Comparison of ENCODE assay signal across 35 cellular contexts in the genomic region with DNA sequence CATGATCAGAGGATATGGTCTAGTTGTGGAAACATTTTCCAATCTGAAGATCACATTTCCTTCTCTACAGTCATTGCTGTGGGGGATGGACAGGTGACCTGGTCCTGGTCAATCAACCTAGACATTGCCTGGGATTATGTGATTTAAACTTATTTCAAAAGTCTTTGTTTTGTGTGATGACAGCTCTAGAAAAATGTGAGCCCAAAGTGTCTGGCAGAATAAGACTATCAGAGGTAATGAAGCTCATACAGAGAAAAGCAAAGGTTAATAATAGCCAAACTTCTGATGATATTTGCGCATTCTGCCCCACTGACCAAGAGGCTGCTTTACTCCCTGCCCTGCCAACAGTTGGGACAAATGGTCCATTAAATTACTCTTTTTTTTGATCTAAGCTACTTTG.
"Had no signal": no experiment of that assay in that cellular context is flagged by ENCODE, and none has a peak within 500 bp of the region (broad histone marks: within the 10 kb centered on the region; RNA-seq: fewer than 3 reads in every experiment).

No MANE protein-coding gene starts in this region.

- H3K4me3 ChIP-seq: adrenal gland, body of pancreas, coronary artery, dorsolateral prefrontal cortex, esophagus muscularis mucosa, gastroesophageal sphincter had no signal

- ATAC-seq: activated CD4-positive, alpha-beta T cell treated with anti-CD3 and anti-CD28 coated beads for 36 hours; activated CD8-positive, alpha-beta memory T cell treated with anti-CD3 and anti-CD28 coated beads, Interleukin-2, amount 10 ng/mL, durations not matched to agents 7 days and 5 days; activated CD8-positive, alpha-beta T cell treated with anti-CD3 and anti-CD28 coated beads, Interleukin-2, amount 10 ng/mL, durations not matched to agents 7 days and 5 days; activated naive CD8-positive, alpha-beta T cell treated with anti-CD3 and anti-CD28 coated beads, Interleukin-2, amount 50 U/mL, for 24 hours; body of pancreas; foreskin keratinocyte; gastroesophageal sphincter; T-helper 17 cell had no signal

- H3K27me3 Mint-ChIP-seq: activated CD4-positive, alpha-beta memory T cell treated with anti-CD3 and anti-CD28 coated beads for 36 hours; activated CD4-positive, alpha-beta T cell treated with anti-CD3 and anti-CD28 coated beads for 36 hours; activated CD4-positive, alpha-beta T cell treated with anti-CD3 and anti-CD28 coated beads, Interleukin-2, amount 10 ng/mL, durations not matched to agents 24 days and 14 days; activated CD8-positive, alpha-beta memory T cell treated with anti-CD3 and anti-CD28 coated beads, Interleukin-2, amount 10 ng/mL, durations not matched to agents 7 days and 5 days; dendritic cell treated with granulocyte-macrophage colony-stimulating factor and Interleukin-4, amounts not matched to agents 40 ng/mL and 50 ng/mL, for 4 days; T-helper 17 cell had no signal

- H3K27me3 ChIP-seq: adrenal gland, body of pancreas, esophagus muscularis mucosa, foreskin keratinocyte, gastroesophageal sphincter had no signal

- H3K36me3 ChIP-seq: adrenal gland, esophagus muscularis mucosa, gastroesophageal sphincter had no signal

- H3K27ac ChIP-seq: adrenal gland, body of pancreas, dorsolateral prefrontal cortex, esophagus muscularis mucosa, foreskin keratinocyte, gastroesophageal sphincter had no signal

- H3K36me3 Mint-ChIP-seq: activated CD4-positive, alpha-beta memory T cell treated with anti-CD3 and anti-CD28 coated beads for 36 hours; activated CD8-positive, alpha-beta memory T cell treated with anti-CD3 and anti-CD28 coated beads, Interleukin-2, amount 10 ng/mL, durations not matched to agents 7 days and 5 days; activated naive CD4-positive, alpha-beta T cell treated with anti-CD3 and anti-CD28 coated beads, Interleukin-2, amount 50 U/mL, for 24 hours; activated naive CD8-positive, alpha-beta T cell treated with anti-CD3 and anti-CD28 coated beads for 36 hours had no signal

- H3K4me1 Mint-ChIP-seq: activated CD4-positive, alpha-beta T cell treated with anti-CD3 and anti-CD28 coated beads for 36 hours; activated CD4-positive, alpha-beta T cell treated with anti-CD3 and anti-CD28 coated beads, Interleukin-2, amount 10 ng/mL, durations not matched to agents 24 days and 14 days; activated CD8-positive, alpha-beta memory T cell treated with anti-CD3 and anti-CD28 coated beads, Interleukin-2, amount 10 ng/mL, durations not matched to agents 7 days and 5 days; activated naive CD4-positive, alpha-beta T cell treated with anti-CD3 and anti-CD28 coated beads, Interleukin-2, amount 50 U/mL, for 24 hours; activated naive CD8-positive, alpha-beta T cell treated with anti-CD3 and anti-CD28 coated beads for 36 hours; activated naive CD8-positive, alpha-beta T cell treated with anti-CD3 and anti-CD28 coated beads, Interleukin-2, amount 50 U/mL, for 24 hours; endodermal cell; T-helper 17 cell had no signal

- H3K4me3 Mint-ChIP-seq: activated CD4-positive, alpha-beta memory T cell treated with anti-CD3 and anti-CD28 coated beads for 36 hours; activated CD4-positive, alpha-beta T cell treated with anti-CD3 and anti-CD28 coated beads for 36 hours; activated CD4-positive, alpha-beta T cell treated with anti-CD3 and anti-CD28 coated beads, Interleukin-2, amount 10 ng/mL, durations not matched to agents 24 days and 14 days; activated CD8-positive, alpha-beta memory T cell treated with anti-CD3 and anti-CD28 coated beads, Interleukin-2, amount 10 ng/mL, durations not matched to agents 7 days and 5 days; activated CD8-positive, alpha-beta T cell treated with anti-CD3 and anti-CD28 coated beads, Interleukin-2, amount 10 ng/mL, durations not matched to agents 7 days and 5 days; activated naive CD4-positive, alpha-beta T cell treated with anti-CD3 and anti-CD28 coated beads for 36 hours; activated naive CD4-positive, alpha-beta T cell treated with anti-CD3 and anti-CD28 coated beads, Interleukin-2, amount 50 U/mL, for 24 hours; activated naive CD8-positive, alpha-beta T cell treated with anti-CD3 and anti-CD28 coated beads for 36 hours; activated naive CD8-positive, alpha-beta T cell treated with anti-CD3 and anti-CD28 coated beads, Interleukin-2, amount 50 U/mL, for 24 hours; activated T-helper 1 cell treated with anti-CD3 and anti-CD28 coated beads, Interleukin-12 subunit alpha, Interleukin-12 subunit beta, Interleukin-2, Interleukin-4 antibody, amounts not matched to agents 30 ng/mL and 10 ng/mL and 1 ng/mL, durations not matched to agents 14 hours and 24 hours and 36 hours; dendritic cell treated with granulocyte-macrophage colony-stimulating factor and Interleukin-4, amounts not matched to agents 40 ng/mL and 50 ng/mL, for 4 days; endodermal cell; T-helper 17 cell; T-helper 2 cell treated with Interferon-gamma antibody and Interleukin-4, amounts not matched to agents 5 μg/mL and 100 μg/mL, for 36 hours had no signal

- H3K9me3 ChIP-seq: adrenal gland, body of pancreas, esophagus muscularis mucosa, gastroesophageal sphincter had no signal

- H3K27ac Mint-ChIP-seq: activated CD4-positive, alpha-beta memory T cell treated with anti-CD3 and anti-CD28 coated beads for 36 hours; activated CD4-positive, alpha-beta T cell treated with anti-CD3 and anti-CD28 coated beads for 36 hours; activated CD4-positive, alpha-beta T cell treated with anti-CD3 and anti-CD28 coated beads, Interleukin-2, amount 10 ng/mL, durations not matched to agents 24 days and 14 days; activated CD8-positive, alpha-beta memory T cell treated with anti-CD3 and anti-CD28 coated beads, Interleukin-2, amount 10 ng/mL, durations not matched to agents 7 days and 5 days; activated CD8-positive, alpha-beta T cell treated with anti-CD3 and anti-CD28 coated beads, Interleukin-2, amount 10 ng/mL, durations not matched to agents 7 days and 5 days; activated naive CD4-positive, alpha-beta T cell treated with anti-CD3 and anti-CD28 coated beads for 36 hours; activated naive CD4-positive, alpha-beta T cell treated with anti-CD3 and anti-CD28 coated beads, Interleukin-2, amount 50 U/mL, for 24 hours; activated naive CD8-positive, alpha-beta T cell treated with anti-CD3 and anti-CD28 coated beads for 36 hours; activated naive CD8-positive, alpha-beta T cell treated with anti-CD3 and anti-CD28 coated beads, Interleukin-2, amount 50 U/mL, for 24 hours; activated T-helper 1 cell treated with anti-CD3 and anti-CD28 coated beads, Interleukin-12 subunit alpha, Interleukin-12 subunit beta, Interleukin-2, Interleukin-4 antibody, amounts not matched to agents 30 ng/mL and 10 ng/mL and 1 ng/mL, durations not matched to agents 14 hours and 24 hours and 36 hours; activated T-helper 2 cell treated with anti-CD3 and anti-CD28 coated beads, Interferon-gamma antibody, Interleukin-2, Interleukin-4, amounts not matched to agents 10 μg/mL and 5 μg/mL and 100 μg/mL, durations not matched to agents 14 hours and 24 hours and 36 hours; dendritic cell treated with granulocyte-macrophage colony-stimulating factor and Interleukin-4, amounts not matched to agents 40 ng/mL and 50 ng/mL, for 4 days; endodermal cell; T-helper 17 cell; T-helper 2 cell treated with Interferon-gamma antibody and Interleukin-4, amounts not matched to agents 5 μg/mL and 100 μg/mL, for 36 hours had no signal

- DNase-seq: activated CD4-positive, alpha-beta memory T cell treated with anti-CD3 and anti-CD28 coated beads for 36 hours; activated CD4-positive, alpha-beta T cell treated with anti-CD3 and anti-CD28 coated beads for 36 hours; activated CD4-positive, alpha-beta T cell treated with anti-CD3 and anti-CD28 coated beads, Interleukin-2, amount 10 ng/mL, durations not matched to agents 24 days and 14 days; activated CD4-positive, CD25-positive, alpha-beta regulatory T cell; activated CD4-positive, CD25-positive, alpha-beta regulatory T cell treated with anti-CD3 and anti-CD28 coated beads, Interleukin-2, amount 50 U/mL, for 72 hours; activated CD8-positive, alpha-beta memory T cell treated with anti-CD3 and anti-CD28 coated beads, Interleukin-2, amount 10 ng/mL, durations not matched to agents 7 days and 5 days; activated CD8-positive, alpha-beta memory T cell treated with anti-CD3 and anti-CD28 coated beads, Interleukin-2, amount 50 U/mL, for 4 hours; activated CD8-positive, alpha-beta T cell treated with anti-CD3 and anti-CD28 coated beads, Interleukin-2, amount 10 ng/mL, durations not matched to agents 7 days and 5 days; activated effector memory CD4-positive, alpha-beta T cell treated with anti-CD3 and anti-CD28 coated beads, Interleukin-2, amount 50 U/mL, for 16 hours; activated naive CD4-positive, alpha-beta T cell treated with anti-CD3 and anti-CD28 coated beads for 36 hours; activated naive CD8-positive, alpha-beta T cell treated with anti-CD3 and anti-CD28 coated beads for 36 hours; activated naive CD8-positive, alpha-beta T cell treated with anti-CD3 and anti-CD28 coated beads, Interleukin-2, amount 50 U/mL, for 24 hours; activated T-cell treated with anti-CD3 and anti-CD28 coated beads, Interleukin-2, amount 50 U/mL, for 1 hour; activated T-cell treated with anti-CD3 and anti-CD28 coated beads, Interleukin-2, amount 50 U/mL, for 48 hours; adrenal gland; amygdala; aorta; body of pancreas; caudate nucleus; dorsolateral prefrontal cortex; effector memory CD4-positive, alpha-beta T cell; endodermal cell; erythroblast; foreskin keratinocyte; T-helper 1 cell; T-helper 17 cell; T1000 had no signal

- H3K4me1 ChIP-seq: adrenal gland, body of pancreas, esophagus muscularis mucosa, foreskin keratinocyte, gastroesophageal sphincter had no signal

- H3K9me3 Mint-ChIP-seq: activated CD4-positive, alpha-beta T cell treated with anti-CD3 and anti-CD28 coated beads, Interleukin-2, amount 10 ng/mL, durations not matched to agents 24 days and 14 days; activated naive CD4-positive, alpha-beta T cell treated with anti-CD3 and anti-CD28 coated beads for 36 hours; activated naive CD4-positive, alpha-beta T cell treated with anti-CD3 and anti-CD28 coated beads, Interleukin-2, amount 50 U/mL, for 24 hours; activated naive CD8-positive, alpha-beta T cell treated with anti-CD3 and anti-CD28 coated beads for 36 hours; activated T-helper 1 cell treated with anti-CD3 and anti-CD28 coated beads, Interleukin-12 subunit alpha, Interleukin-12 subunit beta, Interleukin-2, Interleukin-4 antibody, amounts not matched to agents 30 ng/mL and 10 ng/mL and 1 ng/mL, durations not matched to agents 14 hours and 24 hours and 36 hours; activated T-helper 2 cell treated with anti-CD3 and anti-CD28 coated beads, Interferon-gamma antibody, Interleukin-2, Interleukin-4, amounts not matched to agents 10 μg/mL and 5 μg/mL and 100 μg/mL, durations not matched to agents 14 hours and 24 hours and 36 hours; dendritic cell treated with granulocyte-macrophage colony-stimulating factor and Interleukin-4, amounts not matched to agents 40 ng/mL and 50 ng/mL, for 4 days; endodermal cell; T-helper 2 cell treated with Interferon-gamma antibody and Interleukin-4, amounts not matched to agents 5 μg/mL and 100 μg/mL, for 36 hours had no signal
